In the genomic region with DNA sequence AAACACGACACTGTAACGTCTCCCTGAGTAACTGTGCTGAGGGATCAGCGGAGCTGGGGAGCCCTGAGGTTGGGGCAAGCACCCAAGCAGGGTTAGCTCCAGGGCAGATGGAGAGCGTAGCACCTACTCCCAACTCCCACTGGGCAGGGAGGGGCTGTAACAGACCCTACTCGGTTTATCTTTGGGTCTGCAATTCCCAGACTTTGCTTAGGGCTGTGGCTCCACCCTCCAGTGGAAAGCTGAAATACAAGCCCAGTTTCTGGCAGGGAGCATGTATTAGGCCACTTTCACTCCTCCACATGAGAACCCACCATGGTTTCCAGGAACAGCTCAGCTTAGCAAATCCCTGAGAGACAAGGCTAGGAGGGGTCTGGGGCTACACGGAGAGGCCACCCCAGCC, we compare ENCODE assay signal across 1 cellular context.
TF ChIP-seq lines count a peak whose summit lies in the region.

No MANE protein-coding gene starts in this region.

TF ChIP-seq in WTC11, 78 proteins besides CTCF, POLR2A, EP300 and RAD21 (continued from another document):
- TF ChIP-seq ZNF281 (CRISPR knock-in tag; IDR thresholded peaks at IDR 0.05) = no peak
